Comparison of ENCODE assay signal across 16 cellular contexts in the genomic region with DNA sequence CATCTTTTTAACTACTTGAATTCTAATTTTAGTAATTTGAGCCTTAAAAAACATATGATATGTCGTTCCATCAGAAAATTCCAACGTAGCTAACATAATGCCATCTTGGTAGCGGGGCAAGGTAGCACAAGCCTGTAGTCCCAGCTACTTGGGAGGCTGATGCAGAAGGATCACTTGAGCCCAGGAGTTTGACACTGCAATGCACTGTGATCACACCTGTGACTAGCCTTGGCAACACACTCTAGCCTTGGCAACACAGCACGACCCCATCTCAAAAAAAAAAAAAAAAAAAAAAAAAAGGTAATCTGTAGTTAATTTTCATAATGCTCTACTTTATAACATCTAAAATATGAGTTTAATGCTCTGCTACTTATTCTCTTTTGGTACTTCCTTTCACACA. TPM values are rescaled to one million over a fixed set of nuclear protein-coding genes. Genes with fewer than 3 reads are reported as not detected.
A peak's percentile ranks its signal among the peaks of the same experiment; 100 is the strongest.
DNase-seq lines count a peak whose midpoint lies in the region; ATAC-seq, FAIRE-seq and TF ChIP-seq lines count a peak whose summit lies in the region.
"Had no signal": no experiment of that assay in that cellular context is flagged by ENCODE, and none has a peak within 500 bp of the region (broad histone marks: within the 10 kb centered on the region; RNA-seq: fewer than 3 reads in every experiment).

No MANE protein-coding gene starts in this region.

- no peak overlapping the region for H3K9ac ChIP-seq in mammary epithelial cell (ENCODE audit: insufficient read depth, low read length)

- no peaks in the 10 kb centered on the region for H3K27me3 Mint-ChIP-seq in MCF 10A (ENCODE audit: insufficient read depth, unreplicated experiment)
- no peaks in the 10 kb centered on the region for H3K27me3 Mint-ChIP-seq in effector memory CD8-positive, alpha-beta T cell

- H3K4me3 ChIP-seq in mammary epithelial cell (replicated peaks in 1 of 3; ENCODE audit: insufficient read depth in 1 of 3, low read depth in 2 of 3, low read length in 3 of 3) (no peak overlapping the region), OCI-LY7 (ENCODE audit: low read depth, low read length, poor library complexity, severe bottlenecking) (no peak overlapping the region), H7 (ENCODE audit: insufficient read depth, low read depth, low read length) (no peak overlapping the region)
- H3K4me3 ChIP-seq: SK-N-MC had no signal

- H3K9me3 ChIP-seq in mammary epithelial cell (replicated peaks; ENCODE audit: insufficient read depth, low read length) (no peaks in the 10 kb centered on the region), OCI-LY7 (ENCODE audit: low read length) (no peaks in the 10 kb centered on the region)
- H3K9me3 ChIP-seq: BE2C had no signal

- no peak for FAIRE-seq in RCC 7860 (lab: Jason Lieb, UNC)
- FAIRE-seq: colon had no signal

- H3K4me1 ChIP-seq in mammary epithelial cell (ENCODE audit: insufficient read depth, low read length) (peaks cover 23% of the 10 kb centered on the region), OCI-LY7 (ENCODE audit: insufficient read depth, low read length, poor library complexity, severe bottlenecking) (peaks cover 62% of the 10 kb centered on the region)

- peaks cover 52% of the 10 kb centered on the region for H3K4me1 Mint-ChIP-seq in MCF 10A (ENCODE audit: insufficient read depth, unreplicated experiment)
- peaks cover 56 to 83% of the 10 kb centered on the region in 2 donors for H3K4me1 Mint-ChIP-seq in effector memory CD8-positive, alpha-beta T cell (ENCODE audit: low read depth in 2 of 2)

- intact Hi-C loops in mammary epithelial cell (cut with micrococcal nuclease) (no loop called here), MCF 10A (cut with micrococcal nuclease) (loop anchor here (10.0 kb wide), 1 partner anchor 512 kb away; a partner anchor contains a TSS), OCI-LY7 (cut with micrococcal nuclease; ENCODE audit: unreplicated experiment) (loop anchor here (10.0 kb wide), 1 partner anchor 512 kb away; a partner anchor contains a TSS)

- peaks cover 43% of the 10 kb centered on the region for H3K36me3 Mint-ChIP-seq in MCF 10A (ENCODE audit: insufficient read depth, unreplicated experiment)
- H3K36me3 Mint-ChIP-seq in effector memory CD8-positive, alpha-beta T cell (ENCODE audit: insufficient read depth): peaks cover 86% of the 10 kb centered on the region

- H3K4me2 ChIP-seq in mammary epithelial cell (ENCODE audit: insufficient read depth, low read depth, low read length) (peak overlapping the region; percentile 42), OCI-LY7 (ENCODE audit: low read length) (peak overlapping the region; percentile 21; the same call in 1 of the 2 replicates)

- no TSS peak for BruUV-seq in mammary epithelial cell (replicated peaks; lab: Mats Ljungman, UMichigan)
- no TSS peak for BruUV-seq in MCF 10A (replicated peaks; lab: Mats Ljungman, UMichigan)
- no TSS peak for BruUV-seq in OCI-LY7 (replicated peaks; lab: Mats Ljungman, UMichigan)

- no peak overlapping the region for H3K27ac Mint-ChIP-seq in MCF 10A (ENCODE audit: low read depth, unreplicated experiment)
- H3K27ac Mint-ChIP-seq in effector memory CD8-positive, alpha-beta T cell: peak overlapping the region; percentile 65 to 100

- H2AFZ ChIP-seq in mammary epithelial cell (ENCODE audit: low read depth, low read length) (no peak overlapping the region), OCI-LY7 (ENCODE audit: low read length) (no peak overlapping the region)

- no peaks in the 10 kb centered on the region for H3K27me3 ChIP-seq in mammary epithelial cell (ENCODE audit: insufficient read depth, low read length)
- no peaks in the 10 kb centered on the region for H3K27me3 ChIP-seq in H7 (ENCODE audit: control insufficient read depth, insufficient read depth, low read length)
- H3K27me3 ChIP-seq: BE2C had no signal

- POLR2A ChIA-PET in MCF 10A (lab: Yijun Ruan, JAX) (interaction anchor here (0.8 to 1.8 kb wide), 4 partner anchors 9 to 785 kb away, joined by 3 to 12 read pairs (median 4); a partner anchor contains a TSS), OCI-LY7 (lab: Charles Lee) (interaction anchor here (0.6 to 1.2 kb wide), 6 partner anchors 9 to 1235 kb away, joined by 3 to 6 read pairs (median 3); no protein-coding TSS in a partner anchor)

- H3K36me3 ChIP-seq in mammary epithelial cell (ENCODE audit: insufficient read depth, low read length) (peaks cover 4% of the 10 kb centered on the region), OCI-LY7 (ENCODE audit: insufficient read depth, low read length) (peaks cover 90% of the 10 kb centered on the region), H7 (replicated peaks; ENCODE audit: control insufficient read depth, insufficient read depth, low read length) (peaks cover 3% of the 10 kb centered on the region)

- H3K79me2 ChIP-seq in mammary epithelial cell (ENCODE audit: insufficient read depth, low read length) (peaks cover 98% of the 10 kb centered on the region), OCI-LY7 (ENCODE audit: insufficient read depth, low read depth, low read length) (peaks cover 94% of the 10 kb centered on the region)

- H4K20me1 ChIP-seq in mammary epithelial cell (ENCODE audit: insufficient read depth, low read length) (peaks cover 57% of the 10 kb centered on the region), OCI-LY7 (ENCODE audit: insufficient read depth, low read length) (peaks cover 71% of the 10 kb centered on the region)

- WGBS in mammary epithelial cell (ENCODE audit: low coverage, missing lambda C conversion rate): 75% methylated on average over 4 of the region's 4 CpGs

- in situ Hi-C loops in mammary epithelial cell (cut with MboI; ENCODE audit: low sequenced_read_pairs in 2 of 2): no loop called here

- peak; percentile 44 for ATAC-seq in effector memory CD8-positive, alpha-beta T cell (replicated peaks)

- TF ChIP-seq CTCF in mammary epithelial cell (conservative IDR thresholded peaks at IDR 0.05 in 1 of 2, IDR thresholded peaks at IDR 0.05 in 1 of 2; ENCODE audit: extremely low read depth in 1 of 2, insufficient read depth in 1 of 2, low read depth in 1 of 2, low read length in 2 of 2): no peak
- TF ChIP-seq CTCF in MCF 10A (IDR thresholded peaks at IDR 0.05; ENCODE audit: unreplicated experiment): no peak
- no peak for TF ChIP-seq CTCF in OCI-LY7 (conservative IDR thresholded peaks at IDR 0.05; ENCODE audit: low read length)

- H3K27ac ChIP-seq in mammary epithelial cell (ENCODE audit: insufficient read depth, low read depth, low read length): no peak overlapping the region
- no peak overlapping the region for H3K27ac ChIP-seq in OCI-LY7 (ENCODE audit: low read depth, low read length, poor library complexity, severe bottlenecking)
- H3K27ac ChIP-seq: SK-N-MC had no signal

- no peaks in the 10 kb centered on the region for H3K9me2 ChIP-seq in OCI-LY7 (ENCODE audit: insufficient read depth, low read length)

- CTCF ChIA-PET in mammary epithelial cell (lab: Charles Lee; ENCODE audit: low non-redundant PET) (no interaction called here), MCF 10A (lab: Yijun Ruan, JAX) (interaction anchor here (0.7 kb wide), 1 partner anchor 31 kb away, joined by 3 read pairs; no protein-coding TSS in a partner anchor), OCI-LY7 (lab: Charles Lee; ENCODE audit: unreplicated experiment) (no interaction called here)

- no peak for DNase-seq in mammary epithelial cell
- DNase-seq in MCF 10A (ENCODE audit: unreplicated experiment): no peak
- no peak for DNase-seq in OCI-LY7 (ENCODE audit: low spot score)
- DNase-seq in effector memory CD8-positive, alpha-beta T cell: no peak
- no peak for DNase-seq in RCC 7860 (ENCODE audit: low spot score)
- DNase-seq in hepatic stellate cell (ENCODE audit: low spot score): no peak
- no peak for DNase-seq in H7
- no peak for DNase-seq in A172 (ENCODE audit: low spot score)
- DNase-seq: activated CD4-positive, CD25-positive, alpha-beta regulatory T cell treated with anti-CD3 and anti-CD28 coated beads, Interleukin-2, amount 50 U/mL, for 72 hours; BE2C; Kasumi-1; mesenchymal stem cell; NCI-H2029; posterior cingulate gyrus had no signal

- no peak overlapping the region for H3K4me3 Mint-ChIP-seq in MCF 10A (ENCODE audit: unreplicated experiment)
- peak overlapping the region; percentile 63 to 79 for H3K4me3 Mint-ChIP-seq in effector memory CD8-positive, alpha-beta T cell

- dilution Hi-C loops in mammary epithelial cell (cut with HindIII; ENCODE audit: low sequenced_read_pairs): loop anchor here (5.0 kb wide), 2 partner anchors 36 to 49 kb away; no protein-coding TSS in a partner anchor

- H3K9me3 Mint-ChIP-seq in MCF 10A (ENCODE audit: unreplicated experiment): no peaks in the 10 kb centered on the region
- H3K9me3 Mint-ChIP-seq in effector memory CD8-positive, alpha-beta T cell: no peaks in the 10 kb centered on the region

RNA-seq across cellular contexts. Expression of a gene that starts 6.7 kb away (rescaled TPM):
- total RNA-seq in mammary epithelial cell: 100 to 1,000 TPM; 104 to 143 TPM
- polyA plus RNA-seq in mammary epithelial cell: 38.0 TPM
- 90.0 TPM for polyA minus RNA-seq in mammary epithelial cell
- total RNA-seq in MCF 10A (2022): 175 and 178 TPM in 2 replicates
- 130 and 228 TPM in 2 replicates for total RNA-seq in OCI-LY7 (2014; rRNA removed; shearing (Covaris generic))
- total RNA-seq in OCI-LY7 (2022): 186 and 189 TPM in 2 replicates
- 56.9 and 59.0 TPM in 2 replicates for total RNA-seq in H7 (2014; rRNA removed; shearing (Covaris generic))
- 111 and 145 TPM in 2 replicates for total RNA-seq in A172 (2014; rRNA removed; shearing (Covaris generic))

RNA-seq across cellular contexts. Expression of a gene that starts 32.8 kb away (rescaled TPM):
- total RNA-seq in mammary epithelial cell (1 to 10 TPM; 2.0 to 7.3 TPM), MCF 10A (2022) (5.2 and 6.0 TPM in 2 replicates), OCI-LY7 (2022) (26.6 and 32.9 TPM in 2 replicates)
- polyA plus RNA-seq in mammary epithelial cell: 13.2 TPM
- polyA minus RNA-seq in mammary epithelial cell: 7.3 TPM
- 9.3 and 10.4 TPM in 2 replicates for total RNA-seq in OCI-LY7 (2014; rRNA removed; shearing (Covaris generic))
- 2.6 and 5.7 TPM in 2 replicates for total RNA-seq in H7 (2014; rRNA removed; shearing (Covaris generic))
- total RNA-seq in A172 (2014; rRNA removed; shearing (Covaris generic)): 10.3 and 11.5 TPM in 2 replicates
